18 cellular contexts compared by ENCODE assay signal in genomic region chr9:107273634-107274033, GRCh38. TPM values are rescaled to one million over a fixed set of nuclear protein-coding genes. Genes with fewer than 3 reads are reported as not detected.
A peak's percentile ranks its signal among the peaks of the same experiment; 100 is the strongest.
DNase-seq lines count a peak whose midpoint lies in the region; ATAC-seq and TF ChIP-seq lines count a peak whose summit lies in the region.
"Had no signal": no experiment of that assay in that cellular context is flagged by ENCODE, and none has a peak within 500 bp of the region (broad histone marks: within the 10 kb centered on the region; RNA-seq: fewer than 3 reads in every experiment).

No MANE protein-coding gene starts in this region.

- no peak overlapping the region for H3K4me2 ChIP-seq in trophoblast cell (ENCODE audit: low read length)

- H3K27ac ChIP-seq in RWPE2 (ENCODE audit: poor library complexity, severe bottlenecking) (peak overlapping the region; percentile 87), trophoblast cell (ENCODE audit: low read depth, low read length) (no peak overlapping the region)
- H3K27ac ChIP-seq: breast epithelium, gastroesophageal sphincter had no signal

- peaks cover 3% of the 10 kb centered on the region for H3K79me2 ChIP-seq in trophoblast cell (ENCODE audit: control insufficient read depth, insufficient read depth, low read length, poor library complexity)

- H2BK5ac ChIP-seq in trophoblast cell (ENCODE audit: low read depth, low read length, poor library complexity) = peak overlapping the region; percentile 92

- TF ChIP-seq CTCF in HFFc6 (IDR thresholded peaks at IDR 0.05) (no peak), RWPE2 (IDR thresholded peaks at IDR 0.05; ENCODE audit: poor library complexity, severe bottlenecking) (no peak)

- H4K12ac ChIP-seq in trophoblast cell (ENCODE audit: low read depth, low read length) = no peak overlapping the region

- no peaks in the 10 kb centered on the region for H3K9me3 Mint-ChIP-seq in HFFc6
- H3K9me3 Mint-ChIP-seq: activated naive CD8-positive, alpha-beta T cell treated with anti-CD3 and anti-CD28 coated beads, Interleukin-2, amount 10 ng/mL, durations not matched to agents 7 days and 5 days; activated T-cell treated with anti-CD3 and anti-CD28 coated beads, Interleukin-2, amount 50 U/mL, for 72 hours had no signal

- H3K4me1 Mint-ChIP-seq in HFFc6 (ENCODE audit: low read depth) = peaks cover 64% of the 10 kb centered on the region

- peak overlapping the region; percentile 86 for H2BK120ac ChIP-seq in trophoblast cell (ENCODE audit: insufficient read depth, low read length, poor library complexity)

- WGBS in trophoblast cell (ENCODE audit: extremely low coverage, insufficient coverage, insufficient read length) = no CpG with 5 or more reads among the region's 4 CpGs

- H3K79me1 ChIP-seq in trophoblast cell (ENCODE audit: low read length) = peaks cover 21% of the 10 kb centered on the region

- no peak overlapping the region for H3K9ac ChIP-seq in trophoblast cell (ENCODE audit: low read length)

- H3K36me3 Mint-ChIP-seq in HFFc6 (ENCODE audit: low read depth) = no peaks in the 10 kb centered on the region
- H3K36me3 Mint-ChIP-seq: activated naive CD8-positive, alpha-beta T cell treated with anti-CD3 and anti-CD28 coated beads, Interleukin-2, amount 10 ng/mL, durations not matched to agents 7 days and 5 days had no signal

- H3K4me3 ChIP-seq in RWPE2 (ENCODE audit: severe bottlenecking) = no peak overlapping the region
- no peak overlapping the region for H3K4me3 ChIP-seq in trophoblast cell (ENCODE audit: low read depth, low read length)
- H3K4me3 ChIP-seq: breast epithelium, gastroesophageal sphincter had no signal

- H3K4me1 ChIP-seq in RWPE2 (ENCODE audit: insufficient read depth, poor library complexity, severe bottlenecking) (peaks cover 30% of the 10 kb centered on the region), trophoblast cell (ENCODE audit: control insufficient read depth in 1 of 2, insufficient read depth in 2 of 2, low read length in 2 of 2) (peaks cover 7 to 20% of the 10 kb centered on the region in 2 experiments)
- H3K4me1 ChIP-seq: breast epithelium had no signal

- H3K36me3 ChIP-seq in RWPE2 (ENCODE audit: low read depth) (no peaks in the 10 kb centered on the region), trophoblast cell (ENCODE audit: control insufficient read depth in 1 of 2, insufficient read depth in 2 of 2, low read length in 2 of 2) (no peaks in the 10 kb centered on the region)
- H3K36me3 ChIP-seq: breast epithelium, gastroesophageal sphincter had no signal

- peak overlapping the region; percentile 83 for H2BK12ac ChIP-seq in trophoblast cell (ENCODE audit: low read length)

- H3K14ac ChIP-seq in trophoblast cell (ENCODE audit: low read length) = peak overlapping the region; percentile 84

- H3K27ac Mint-ChIP-seq in HFFc6 = peak overlapping the region; percentile 68; the same call in 1 of the 2 replicates
- H3K27ac Mint-ChIP-seq: activated naive CD8-positive, alpha-beta T cell treated with anti-CD3 and anti-CD28 coated beads, Interleukin-2, amount 10 ng/mL, durations not matched to agents 7 days and 5 days; activated T-cell treated with anti-CD3 and anti-CD28 coated beads, Interleukin-2, amount 50 U/mL, for 72 hours had no signal

- no peaks in the 10 kb centered on the region; the same call in 1 of the 2 replicates for H3K27me3 Mint-ChIP-seq in HFFc6 (ENCODE audit: insufficient read depth)

- H3K27me3 ChIP-seq in RWPE2 (ENCODE audit: insufficient read depth, poor library complexity, severe bottlenecking) (no peaks in the 10 kb centered on the region), trophoblast cell (ENCODE audit: insufficient read depth, low read length) (no peaks in the 10 kb centered on the region)
- H3K27me3 ChIP-seq: breast epithelium had no signal

- ATAC-seq in GM18907 (IDR thresholded peaks at IDR 0.05; ENCODE audit: unreplicated experiment) (peak; percentile 24), RWPE2 (ENCODE audit: low read depth) (no peak), GM21786 (IDR thresholded peaks at IDR 0.05; ENCODE audit: unreplicated experiment) (no peak), HG03095 (IDR thresholded peaks at IDR 0.05; ENCODE audit: unreplicated experiment) (no peak)
- ATAC-seq: activated T-cell treated with anti-CD3 and anti-CD28 coated beads, Interleukin-2, amount 50 U/mL, for 72 hours; gastroesophageal sphincter; sciatic nerve had no signal

- H2AK5ac ChIP-seq in trophoblast cell (ENCODE audit: low read length) = peak overlapping the region; percentile 44

- no peaks in the 10 kb centered on the region for H3K9me3 ChIP-seq in RWPE2 (ENCODE audit: severe bottlenecking)
- no peaks in the 10 kb centered on the region for H3K9me3 ChIP-seq in trophoblast cell (ENCODE audit: insufficient read depth, low read depth, low read length)
- H3K9me3 ChIP-seq: breast epithelium, gastroesophageal sphincter had no signal

- H4K8ac ChIP-seq in trophoblast cell (ENCODE audit: low read depth, low read length) = peak overlapping the region; percentile 32

- DNase-seq in HFFc6 (no peak), RWPE2 (ENCODE audit: low spot score) (no peak), trophoblast cell (peak in 1 of 2 donors; percentile 1), HUDEP-2 (lab: John Stamatoyannopoulos, UW; ENCODE audit: unreplicated experiment in 76 of 76) (no peak)
- DNase-seq: activated CD4-positive, CD25-positive, alpha-beta regulatory T cell; activated naive CD8-positive, alpha-beta T cell treated with anti-CD3 and anti-CD28 coated beads, Interleukin-2, amount 10 ng/mL, durations not matched to agents 7 days and 5 days; activated T-cell treated with anti-CD3 and anti-CD28 coated beads, Interleukin-2, amount 50 U/mL, for 72 hours; GDM1; NCI-H1694; NCI-H524; nucleus accumbens; stimulated activated CD4-positive, alpha-beta T cell treated with anti-CD3 and anti-CD28 coated beads, Interleukin-1b, Interleukin-23, amount 100 ng/mL, for 48 hours had no signal

- H4K91ac ChIP-seq in trophoblast cell (ENCODE audit: low read depth, low read length) = peak overlapping the region; percentile 86

- H3K23ac ChIP-seq in trophoblast cell (ENCODE audit: low read length) = no peak overlapping the region

- peak overlapping the region; percentile 19 for H3K4ac ChIP-seq in trophoblast cell (ENCODE audit: low read depth, low read length)

- no peak overlapping the region for H2AFZ ChIP-seq in trophoblast cell (ENCODE audit: insufficient read depth, low read length, poor library complexity)

- no peak overlapping the region for H3K18ac ChIP-seq in trophoblast cell (ENCODE audit: low read length)

- no peak overlapping the region; the same call in 1 of the 2 replicates for H3K4me3 Mint-ChIP-seq in HFFc6
- H3K4me3 Mint-ChIP-seq: activated naive CD8-positive, alpha-beta T cell treated with anti-CD3 and anti-CD28 coated beads, Interleukin-2, amount 10 ng/mL, durations not matched to agents 7 days and 5 days; activated T-cell treated with anti-CD3 and anti-CD28 coated beads, Interleukin-2, amount 50 U/mL, for 72 hours had no signal

RNA-seq across cellular contexts. Expression of gene RAD23B, which starts 9.4 kb away (rescaled TPM):
- 100 to 1,000 TPM; 196 to 222 (median 204) TPM for total RNA-seq in HFFc6 (2021; fragmentation: NEBNext Ultra II Directional; extraction: Animal tissue kit (Norgen Biotek cat#: 25700))
- 272 and 284 TPM in 2 replicates for polyA plus RNA-seq in trophoblast cell (2013)
